ENCODE assay signal across 3 cellular contexts in the genomic region with DNA sequence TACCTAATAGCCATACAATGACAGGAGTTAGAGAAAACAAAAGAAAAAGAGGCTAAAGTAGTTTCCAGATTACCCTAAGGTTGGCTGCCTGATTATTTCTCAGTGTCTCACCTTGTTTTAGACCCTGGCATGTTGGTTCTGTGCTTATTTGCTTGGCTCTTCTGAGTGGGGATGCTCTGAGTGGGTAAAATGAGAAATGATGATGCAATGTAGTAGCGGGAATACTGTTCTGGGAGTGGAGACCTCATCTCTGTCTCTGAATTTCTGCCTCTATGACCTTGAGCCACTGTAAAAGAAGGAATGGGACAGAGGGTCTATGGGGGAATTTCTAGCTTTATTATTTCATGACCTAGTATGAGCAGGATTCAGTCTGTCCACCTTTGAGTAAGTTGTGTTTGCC.
TF ChIP-seq lines count a peak whose summit lies in the region.

No MANE protein-coding gene starts in this region.

TF ChIP-seq in HepG2, 621 proteins besides CTCF, POLR2A, EP300 and RAD21:
- no peak for TF ChIP-seq ZNF605 (CRISPR knock-in tag; IDR thresholded peaks at IDR 0.05)
- TF ChIP-seq HNF4A (CRISPR knock-in tag; IDR thresholded peaks at IDR 0.05): no peak
- TF ChIP-seq, protein P1, sequence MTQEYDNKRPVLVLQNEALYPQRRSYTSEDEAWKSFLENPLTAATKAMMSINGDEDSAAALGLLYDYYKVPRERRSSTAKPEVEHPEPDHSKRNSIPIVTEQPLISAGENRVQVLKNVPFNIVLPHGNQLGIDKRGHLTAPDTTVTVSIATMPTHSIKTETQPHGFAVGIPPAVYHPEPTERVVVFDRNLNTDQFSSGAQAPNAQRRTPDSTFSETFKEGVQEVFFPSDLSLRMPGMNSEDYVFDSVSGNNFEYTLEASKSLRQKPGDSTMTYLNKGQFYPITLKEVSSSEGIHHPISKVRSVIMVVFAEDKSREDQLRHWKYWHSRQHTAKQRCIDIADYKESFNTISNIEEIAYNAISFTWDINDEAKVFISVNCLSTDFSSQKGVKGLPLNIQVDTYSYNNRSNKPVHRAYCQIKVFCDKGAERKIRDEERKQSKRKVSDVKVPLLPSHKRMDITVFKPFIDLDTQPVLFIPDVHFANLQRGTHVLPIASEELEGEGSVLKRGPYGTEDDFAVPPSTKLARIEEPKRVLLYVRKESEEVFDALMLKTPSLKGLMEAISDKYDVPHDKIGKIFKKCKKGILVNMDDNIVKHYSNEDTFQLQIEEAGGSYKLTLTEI (CRISPR knock-in tag; conservative IDR thresholded peaks at IDR 0.05): no peak
- no peak for TF ChIP-seq EZH2 (conservative IDR thresholded peaks at IDR 0.05; ENCODE audit: low read depth, low read length)
- TF ChIP-seq, protein P2, sequence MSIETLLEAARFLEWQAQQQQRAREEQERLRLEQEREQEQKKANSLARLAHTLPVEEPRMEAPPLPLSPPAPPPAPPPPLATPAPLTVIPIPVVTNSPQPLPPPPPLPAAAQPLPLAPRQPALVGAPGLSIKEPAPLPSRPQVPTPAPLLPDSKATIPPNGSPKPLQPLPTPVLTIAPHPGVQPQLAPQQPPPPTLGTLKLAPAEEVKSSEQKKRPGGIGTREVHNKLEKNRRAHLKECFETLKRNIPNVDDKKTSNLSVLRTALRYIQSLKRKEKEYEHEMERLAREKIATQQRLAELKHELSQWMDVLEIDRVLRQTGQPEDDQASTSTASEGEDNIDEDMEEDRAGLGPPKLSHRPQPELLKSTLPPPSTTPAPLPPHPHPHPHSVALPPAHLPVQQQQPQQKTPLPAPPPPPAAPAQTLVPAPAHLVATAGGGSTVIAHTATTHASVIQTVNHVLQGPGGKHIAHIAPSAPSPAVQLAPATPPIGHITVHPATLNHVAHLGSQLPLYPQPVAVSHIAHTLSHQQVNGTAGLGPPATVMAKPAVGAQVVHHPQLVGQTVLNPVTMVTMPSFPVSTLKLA (IDR thresholded peaks at IDR 0.05): no peak
- TF ChIP-seq WIZ (CRISPR knock-in tag; IDR thresholded peaks at IDR 0.05): no peak
- no peak for TF ChIP-seq ZNF614 (CRISPR knock-in tag; IDR thresholded peaks at IDR 0.05; ENCODE audit: borderline replicate concordance)
- TF ChIP-seq ZNF180 (CRISPR knock-in tag; IDR thresholded peaks at IDR 0.05; ENCODE audit: borderline replicate concordance, low read depth): no peak
- TF ChIP-seq MBNL3 (CRISPR knock-in tag; conservative IDR thresholded peaks at IDR 0.05): no peak
- TF ChIP-seq, protein P3, sequence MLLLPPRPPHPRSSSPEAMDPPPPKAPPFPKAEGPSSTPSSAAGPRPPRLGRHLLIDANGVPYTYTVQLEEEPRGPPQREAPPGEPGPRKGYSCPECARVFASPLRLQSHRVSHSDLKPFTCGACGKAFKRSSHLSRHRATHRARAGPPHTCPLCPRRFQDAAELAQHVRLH (CRISPR knock-in tag; IDR thresholded peaks at IDR 0.05; ENCODE audit: borderline replicate concordance, low read depth): no peak
- TF ChIP-seq CBX2 (IDR thresholded peaks at IDR 0.05; ENCODE audit: low read depth, low read length): no peak
- no peak for TF ChIP-seq CBX2 (CRISPR knock-in tag; IDR thresholded peaks at IDR 0.05; ENCODE audit: low read depth)
- TF ChIP-seq YEATS4 (CRISPR knock-in tag; IDR thresholded peaks at IDR 0.05; ENCODE audit: borderline replicate concordance): no peak
- TF ChIP-seq ATF7 (IDR thresholded peaks at IDR 0.05): peak; percentile 85
- TF ChIP-seq ATF7 (CRISPR knock-in tag; IDR thresholded peaks at IDR 0.05): no peak
- peak; percentile 67; the same call in 1 of the 2 replicates for TF ChIP-seq CEBPB (IDR thresholded peaks at IDR 0.05; ENCODE audit: borderline replicate concordance, low read depth, low read length)
- no peak for TF ChIP-seq ZMYM4 (CRISPR knock-in tag; IDR thresholded peaks at IDR 0.05)
- TF ChIP-seq, protein P4, sequence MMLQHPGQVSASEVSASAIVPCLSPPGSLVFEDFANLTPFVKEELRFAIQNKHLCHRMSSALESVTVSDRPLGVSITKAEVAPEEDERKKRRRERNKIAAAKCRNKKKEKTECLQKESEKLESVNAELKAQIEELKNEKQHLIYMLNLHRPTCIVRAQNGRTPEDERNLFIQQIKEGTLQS (CRISPR knock-in tag; IDR thresholded peaks at IDR 0.05): no peak
- TF ChIP-seq FOXA1 (IDR thresholded peaks at IDR 0.05): 0 out of 2 replicates have a peak, but pooled peaks have one; percentile 18
- TF ChIP-seq FOXA1 (CRISPR knock-in tag; IDR thresholded peaks at IDR 0.05): no peak
- no peak for TF ChIP-seq KDM1A (CRISPR knock-in tag; IDR thresholded peaks at IDR 0.05)

TF ChIP-seq in GM23338, 12 proteins besides CTCF, POLR2A, EP300 and RAD21:
- TF ChIP-seq STAT1 (IDR thresholded peaks at IDR 0.05; ENCODE audit: unreplicated experiment): no peak
- TF ChIP-seq CREB1 (CRISPR knock-in tag; IDR thresholded peaks at IDR 0.05; ENCODE audit: low read depth): no peak
- TF ChIP-seq, protein P5, sequence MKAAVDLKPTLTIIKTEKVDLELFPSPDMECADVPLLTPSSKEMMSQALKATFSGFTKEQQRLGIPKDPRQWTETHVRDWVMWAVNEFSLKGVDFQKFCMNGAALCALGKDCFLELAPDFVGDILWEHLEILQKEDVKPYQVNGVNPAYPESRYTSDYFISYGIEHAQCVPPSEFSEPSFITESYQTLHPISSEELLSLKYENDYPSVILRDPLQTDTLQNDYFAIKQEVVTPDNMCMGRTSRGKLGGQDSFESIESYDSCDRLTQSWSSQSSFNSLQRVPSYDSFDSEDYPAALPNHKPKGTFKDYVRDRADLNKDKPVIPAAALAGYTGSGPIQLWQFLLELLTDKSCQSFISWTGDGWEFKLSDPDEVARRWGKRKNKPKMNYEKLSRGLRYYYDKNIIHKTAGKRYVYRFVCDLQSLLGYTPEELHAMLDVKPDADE (IDR thresholded peaks at IDR 0.05): no peak
- TF ChIP-seq ZNF114 (CRISPR knock-in tag; IDR thresholded peaks at IDR 0.05): no peak
- TF ChIP-seq NANOG (IDR thresholded peaks at IDR 0.05; ENCODE audit: borderline replicate concordance): no peak

TF ChIP-seq in IMR-90, 13 proteins besides CTCF, POLR2A, EP300 and RAD21:
- no peak for TF ChIP-seq MXI1 (IDR thresholded peaks at IDR 0.05; ENCODE audit: borderline replicate concordance, low read depth, low read length)
- TF ChIP-seq CEBPB (IDR thresholded peaks at IDR 0.05; ENCODE audit: low read depth, low read length): peak; percentile 15; the same call in 1 of the 2 replicates
- TF ChIP-seq, protein P6, sequence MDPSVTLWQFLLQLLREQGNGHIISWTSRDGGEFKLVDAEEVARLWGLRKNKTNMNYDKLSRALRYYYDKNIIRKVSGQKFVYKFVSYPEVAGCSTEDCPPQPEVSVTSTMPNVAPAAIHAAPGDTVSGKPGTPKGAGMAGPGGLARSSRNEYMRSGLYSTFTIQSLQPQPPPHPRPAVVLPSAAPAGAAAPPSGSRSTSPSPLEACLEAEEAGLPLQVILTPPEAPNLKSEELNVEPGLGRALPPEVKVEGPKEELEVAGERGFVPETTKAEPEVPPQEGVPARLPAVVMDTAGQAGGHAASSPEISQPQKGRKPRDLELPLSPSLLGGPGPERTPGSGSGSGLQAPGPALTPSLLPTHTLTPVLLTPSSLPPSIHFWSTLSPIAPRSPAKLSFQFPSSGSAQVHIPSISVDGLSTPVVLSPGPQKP (IDR thresholded peaks at IDR 0.05; ENCODE audit: borderline replicate concordance, low read depth, low read length): no peak
- no peak for TF ChIP-seq NFE2L2 (IDR thresholded peaks at IDR 0.05; ENCODE audit: low read depth, low read length)
- TF ChIP-seq, protein P7, sequence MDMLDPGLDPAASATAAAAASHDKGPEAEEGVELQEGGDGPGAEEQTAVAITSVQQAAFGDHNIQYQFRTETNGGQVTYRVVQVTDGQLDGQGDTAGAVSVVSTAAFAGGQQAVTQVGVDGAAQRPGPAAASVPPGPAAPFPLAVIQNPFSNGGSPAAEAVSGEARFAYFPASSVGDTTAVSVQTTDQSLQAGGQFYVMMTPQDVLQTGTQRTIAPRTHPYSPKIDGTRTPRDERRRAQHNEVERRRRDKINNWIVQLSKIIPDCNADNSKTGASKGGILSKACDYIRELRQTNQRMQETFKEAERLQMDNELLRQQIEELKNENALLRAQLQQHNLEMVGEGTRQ (IDR thresholded peaks at IDR 0.05; ENCODE audit: low read depth, low read length): no peak
- no peak for TF ChIP-seq MAFK (IDR thresholded peaks at IDR 0.05; ENCODE audit: low read depth, low read length)
- no peak for TF ChIP-seq RFX5 (IDR thresholded peaks at IDR 0.05; ENCODE audit: low read depth, low read length)
